28 cellular contexts compared by ENCODE assay signal in the genomic region with DNA sequence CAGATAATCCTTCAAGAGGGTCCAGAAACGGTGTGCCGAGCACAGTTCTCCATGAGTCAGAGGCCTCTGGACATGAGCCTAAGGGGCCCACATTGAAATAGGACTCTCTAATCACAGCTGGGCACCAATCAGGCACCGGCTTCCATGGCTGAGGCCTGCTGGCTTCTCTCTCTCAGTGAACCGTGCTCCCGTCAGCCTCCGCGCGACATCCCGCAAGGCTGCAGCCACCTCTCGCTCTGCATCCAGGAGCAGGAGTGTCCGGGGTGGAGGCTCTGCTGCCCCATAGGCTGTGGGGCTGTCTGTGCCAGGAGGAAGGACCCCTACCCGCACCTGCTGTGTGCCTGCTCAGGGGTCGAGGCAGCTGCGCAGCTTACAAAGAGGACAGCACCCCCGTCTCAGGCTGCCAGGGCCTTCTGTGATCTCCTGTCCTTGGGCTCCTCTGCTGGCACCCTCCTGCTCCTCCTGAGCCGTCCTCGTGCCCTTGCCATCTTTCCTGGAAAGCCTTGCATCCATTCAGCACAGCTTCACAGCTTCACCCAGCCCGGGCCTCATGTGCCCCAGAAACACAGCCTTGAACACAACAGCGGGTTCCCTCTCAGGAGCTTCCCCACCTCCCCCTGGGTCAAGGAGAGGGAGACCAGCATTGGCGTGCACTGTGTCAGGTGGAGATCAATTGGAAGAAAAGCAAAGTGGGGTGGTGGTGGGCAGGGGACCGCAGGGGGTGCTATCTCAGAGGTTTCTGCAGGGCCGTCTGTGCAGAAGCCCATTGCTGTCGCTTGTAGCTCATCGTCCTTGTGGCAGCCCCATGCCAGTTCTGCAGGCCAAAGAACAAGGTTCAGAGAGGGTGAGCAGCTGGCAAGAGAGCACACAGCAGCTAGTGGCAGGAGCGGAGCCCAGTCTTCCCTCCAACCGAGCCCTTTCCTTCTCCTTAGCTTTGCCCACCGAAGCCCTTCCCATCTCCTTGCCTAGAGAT. TPM values are rescaled to one million over a fixed set of nuclear protein-coding genes. Genes with fewer than 3 reads are reported as not detected.
"Had no signal": no experiment of that assay in that cellular context is flagged by ENCODE, and none has a peak within 500 bp of the region (broad histone marks: within the 10 kb centered on the region; RNA-seq: fewer than 3 reads in every experiment).

No MANE protein-coding gene starts in this region.

- ATAC-seq: activated CD8-positive, alpha-beta T cell treated with anti-CD3 and anti-CD28 coated beads for 36 hours; activated naive CD8-positive, alpha-beta T cell treated with anti-CD3 and anti-CD28 coated beads, Interleukin-2, amount 50 U/mL, for 24 hours; activated T-cell treated with anti-CD3 and anti-CD28 coated beads, Interleukin-2, amount 50 U/mL, for 4 hours; left lobe of liver; lower lobe of right lung; T-helper 17 cell; upper lobe of right lung; WTC11 had no signal

- H3K9me3 ChIP-seq: lower lobe of right lung, ovary, prostate gland, suprapubic skin, tibial artery, upper lobe of right lung had no signal

- H3K27ac ChIP-seq: coronary artery, lower lobe of right lung, ovary, prostate gland, suprapubic skin, tibial artery, upper lobe of right lung had no signal

- H3K4me3 ChIP-seq: coronary artery, lower lobe of right lung, ovary, prostate gland, suprapubic skin, tibial artery, upper lobe of right lung had no signal

- DNase-seq: activated CD4-positive, alpha-beta T cell treated with anti-CD3 and anti-CD28 coated beads, Interleukin-2, amount 50 U/mL, for 1 hour; activated CD8-positive, alpha-beta T cell treated with anti-CD3 and anti-CD28 coated beads for 36 hours; activated naive CD8-positive, alpha-beta T cell treated with anti-CD3 and anti-CD28 coated beads, Interleukin-2, amount 50 U/mL, for 24 hours; activated T-cell treated with anti-CD3 and anti-CD28 coated beads, Interleukin-2, amount 50 U/mL, for 4 hours; amygdala; cerebellar nuclear complex; head of caudate nucleus; hippocampal formation; immature natural killer cell; kidney; lower lobe of right lung; mesendoderm; retina; stimulated activated naive CD4-positive, alpha-beta T cell; T-helper 17 cell; tibial artery; upper lobe of right lung had no signal

- H3K36me3 ChIP-seq: lower lobe of right lung, ovary, prostate gland, suprapubic skin, tibial artery, upper lobe of right lung had no signal

- H3K27me3 ChIP-seq: ovary had no signal

- H3K4me1 ChIP-seq: prostate gland had no signal

- FAIRE-seq: endothelial cell of umbilical vein, kidney had no signal

RNA-seq across cellular contexts. Expression of gene FCN1, which starts 22.8 kb away (rescaled TPM):
- total RNA-seq: activated CD8-positive, alpha-beta T cell treated with anti-CD3 and anti-CD28 coated beads for 36 hours; activated T-cell treated with anti-CD3 and anti-CD28 coated beads, Interleukin-2, amount 50 U/mL, for 4 hours; activated T-helper 2 cell treated with anti-CD3 and anti-CD28 coated beads, Interferon-gamma antibody, Interleukin-2, Interleukin-4, amounts not matched to agents 10 μg/mL and 5 μg/mL and 100 μg/mL, durations not matched to agents 14 hours and 24 hours and 36 hours; endothelial cell of umbilical vein; fibroblast of lung; fibroblast of villous mesenchyme; WTC11 had no signal
- polyA plus RNA-seq: endothelial cell of umbilical vein, fibroblast of lung had no signal

RNA-seq across cellular contexts. Expression of gene FCN2, which starts 59.9 kb away (rescaled TPM):
- total RNA-seq: activated CD8-positive, alpha-beta T cell treated with anti-CD3 and anti-CD28 coated beads for 36 hours; activated T-cell treated with anti-CD3 and anti-CD28 coated beads, Interleukin-2, amount 50 U/mL, for 4 hours; activated T-helper 2 cell treated with anti-CD3 and anti-CD28 coated beads, Interferon-gamma antibody, Interleukin-2, Interleukin-4, amounts not matched to agents 10 μg/mL and 5 μg/mL and 100 μg/mL, durations not matched to agents 14 hours and 24 hours and 36 hours; endothelial cell of umbilical vein; fibroblast of lung; fibroblast of villous mesenchyme; lower lobe of right lung; mononuclear cell; T-helper 17 cell; upper lobe of right lung; WTC11 had no signal
- polyA plus RNA-seq: endothelial cell of umbilical vein, fibroblast of lung, immature natural killer cell had no signal
